Comparison of ENCODE assay signal across 1 cellular context in genomic region chr4:105972946-105973621, GRCh38.
TF ChIP-seq lines count a peak whose summit lies in the region.

No MANE protein-coding gene starts in this region.

TF ChIP-seq in H1, 55 proteins besides CTCF, POLR2A, EP300 and RAD21 (continued from another document):
- TF ChIP-seq CHD7 (IDR thresholded peaks at IDR 0.05; ENCODE audit: insufficient replicate concordance, low read length) (no peak), RNF2 (IDR thresholded peaks at IDR 0.05; ENCODE audit: borderline replicate concordance, low read depth, low read length, missing control alignments, poor library complexity, severe bottlenecking) (no peak), SP1 (IDR thresholded peaks at IDR 0.05; ENCODE audit: low read depth, low read length) (no peak), CEBPB (IDR thresholded peaks at IDR 0.05; ENCODE audit: low read depth, low read length) (no peak), GTF2F1 (IDR thresholded peaks at IDR 0.05; ENCODE audit: borderline replicate concordance, low read depth, low read length) (no peak), MAFK (IDR thresholded peaks at IDR 0.05; ENCODE audit: low read depth, low read length) (no peak), SRF (IDR thresholded peaks at IDR 0.05; ENCODE audit: low read depth, low read length) (no peak), SIN3A (conservative IDR thresholded peaks at IDR 0.05 in 1 of 2, IDR thresholded peaks at IDR 0.05 in 1 of 2; ENCODE audit: low read depth in 1 of 2, low read length in 2 of 2) (no peak), ATF2 (IDR thresholded peaks at IDR 0.05; ENCODE audit: low read length) (no peak)
